In genomic region chr4:75698162-75698962, GRCh38 we compare ENCODE assay signal across 8 cellular contexts. TPM values are rescaled to one million over a fixed set of nuclear protein-coding genes. Genes with fewer than 3 reads are reported as not detected.
DNase-seq lines count a peak whose midpoint lies in the region; ATAC-seq and TF ChIP-seq lines count a peak whose summit lies in the region.

No MANE protein-coding gene starts in this region.

- no peaks in the 10 kb centered on the region for H3K27me3 ChIP-seq in CD8-positive, alpha-beta memory T cell (ENCODE audit: insufficient read depth, low read length, poor library complexity, severe bottlenecking)
- H3K27me3 ChIP-seq in breast epithelium, result no peaks in the 10 kb centered on the region

- TF ChIP-seq POLR2A in breast epithelium (IDR thresholded peaks at IDR 0.05), result no peak

- H3K27ac Mint-ChIP-seq in CD8-positive, alpha-beta memory T cell, result peak overlapping the region; percentile 81 to 98 (median 90)
- peak overlapping the region; percentile 78 for H3K27ac Mint-ChIP-seq in activated CD4-positive, alpha-beta memory T cell treated with anti-CD3 and anti-CD28 coated beads, Interleukin-2, amount 10 ng/mL, durations not matched to agents 7 days and 5 days

- peak in 2 of 5 donors; percentile 17 to 40 for DNase-seq in CD8-positive, alpha-beta memory T cell
- peak; percentile 32 for DNase-seq in activated CD4-positive, alpha-beta memory T cell treated with anti-CD3 and anti-CD28 coated beads, Interleukin-2, amount 10 ng/mL, durations not matched to agents 7 days and 5 days
- DNase-seq in stimulated activated CD8-positive, alpha-beta memory T cell treated with anti-CD3 and anti-CD28 coated beads, Interleukin-4, amount 100 ng/mL, for 48 hours, result peak; percentile 49
- no peak for DNase-seq in COLO668 (lab: John Stamatoyannopoulos, UW; ENCODE audit: unreplicated experiment)
- no peak for DNase-seq in NCI-H345 treated with DMSO at 0.1 percent for 48 hours (lab: John Stamatoyannopoulos, UW; ENCODE audit: unreplicated experiment)
- no peak for DNase-seq in breast epithelium (ENCODE audit: low spot score in 2 of 2)

- no peaks in the 10 kb centered on the region for H3K36me3 ChIP-seq in CD8-positive, alpha-beta memory T cell (ENCODE audit: insufficient read depth, low read length)
- H3K36me3 ChIP-seq in breast epithelium, result no peaks in the 10 kb centered on the region

- H3K9me3 Mint-ChIP-seq in CD8-positive, alpha-beta memory T cell, result no peaks in the 10 kb centered on the region
- H3K9me3 Mint-ChIP-seq in activated CD4-positive, alpha-beta memory T cell treated with anti-CD3 and anti-CD28 coated beads, Interleukin-2, amount 10 ng/mL, durations not matched to agents 7 days and 5 days, result peaks cover 5% of the 10 kb centered on the region

- H3K4me1 ChIP-seq in CD8-positive, alpha-beta memory T cell (ENCODE audit: insufficient read depth, low read length), result peaks cover 27% of the 10 kb centered on the region
- H3K4me1 ChIP-seq in breast epithelium, result no peaks in the 10 kb centered on the region

- no peak for TF ChIP-seq CTCF in breast epithelium (IDR thresholded peaks at IDR 0.05)

- H3K4me3 Mint-ChIP-seq in CD8-positive, alpha-beta memory T cell, result peak overlapping the region in 6 of 7 donors; percentile 40 to 66 (median 64)
- H3K4me3 Mint-ChIP-seq in activated CD4-positive, alpha-beta memory T cell treated with anti-CD3 and anti-CD28 coated beads, Interleukin-2, amount 10 ng/mL, durations not matched to agents 7 days and 5 days, result peak overlapping the region; percentile 15

- intact Hi-C loops in breast epithelium (cut with DNase I; ENCODE audit: low total_unique reads), result no loop called here

- peaks cover 0 to 5% (median 4%) of the 10 kb centered on the region in 3 donors for H3K36me3 Mint-ChIP-seq in CD8-positive, alpha-beta memory T cell
- peaks cover 8% of the 10 kb centered on the region for H3K36me3 Mint-ChIP-seq in activated CD4-positive, alpha-beta memory T cell treated with anti-CD3 and anti-CD28 coated beads, Interleukin-2, amount 10 ng/mL, durations not matched to agents 7 days and 5 days (ENCODE audit: low read depth)

- POLR2A ChIA-PET in CD8-positive, alpha-beta memory T cell (lab: Charles Lee), result interaction anchor here (0.9 kb wide), 1 partner anchor 11 kb away, joined by 3 read pairs; no protein-coding TSS in a partner anchor
- POLR2A ChIA-PET in activated CD4-positive, alpha-beta memory T cell treated with anti-CD3 and anti-CD28 coated beads, Interleukin-2, amount 10 ng/mL, durations not matched to agents 7 days and 5 days (lab: Charles Lee), result interaction anchor here (1.3 to 1.8 kb wide), 6 partner anchors 25 to 184 kb away, joined by 3 to 12 read pairs (median 5); partner anchors contain the start of genes G3BP2, RCHY1, THAP6 and USO1

- H3K9me3 ChIP-seq in CD8-positive, alpha-beta memory T cell (ENCODE audit: low read length), result no peaks in the 10 kb centered on the region
- H3K9me3 ChIP-seq in breast epithelium, result no peaks in the 10 kb centered on the region

- CTCF ChIA-PET in CD8-positive, alpha-beta memory T cell (lab: Charles Lee), result interaction anchor here (2.0 kb wide), 1 partner anchor 26 kb away, joined by 6 read pairs; the partner anchor contains the start of gene USO1
- CTCF ChIA-PET in activated CD4-positive, alpha-beta memory T cell treated with anti-CD3 and anti-CD28 coated beads, Interleukin-2, amount 10 ng/mL, durations not matched to agents 7 days and 5 days (lab: Charles Lee), result interaction anchor here (1.0 to 1.5 kb wide), 2 partner anchors 19 to 25 kb away, joined by 3 to 6 read pairs; partner anchors contain the start of gene USO1

- ATAC-seq in GM19351 (IDR thresholded peaks at IDR 0.05; ENCODE audit: unreplicated experiment), result peak; percentile 92
- peak; percentile 93 for ATAC-seq in HG03175 (IDR thresholded peaks at IDR 0.05; ENCODE audit: unreplicated experiment)

- H3K4me1 Mint-ChIP-seq in CD8-positive, alpha-beta memory T cell, result peaks cover 17 to 32% (median 27%) of the 10 kb centered on the region in 3 donors
- peaks cover 22% of the 10 kb centered on the region for H3K4me1 Mint-ChIP-seq in activated CD4-positive, alpha-beta memory T cell treated with anti-CD3 and anti-CD28 coated beads, Interleukin-2, amount 10 ng/mL, durations not matched to agents 7 days and 5 days

- no peaks in the 10 kb centered on the region for H3K27me3 Mint-ChIP-seq in CD8-positive, alpha-beta memory T cell
- H3K27me3 Mint-ChIP-seq in activated CD4-positive, alpha-beta memory T cell treated with anti-CD3 and anti-CD28 coated beads, Interleukin-2, amount 10 ng/mL, durations not matched to agents 7 days and 5 days, result no peaks in the 10 kb centered on the region

- H3K4me3 ChIP-seq in CD8-positive, alpha-beta memory T cell (ENCODE audit: low read length), result no peak overlapping the region
- no peak overlapping the region for H3K4me3 ChIP-seq in breast epithelium

- peak overlapping the region; percentile 72 for H3K27ac ChIP-seq in CD8-positive, alpha-beta memory T cell (ENCODE audit: low read depth, low read length)
- no peak overlapping the region for H3K27ac ChIP-seq in breast epithelium

RNA-seq across cellular contexts. Expression of gene G3BP2, which starts 25.2 kb away (rescaled TPM):
- 100 to 1,000 TPM; 189 to 195 TPM for total RNA-seq in CD8-positive, alpha-beta memory T cell
- 115 TPM for polyA plus RNA-seq in CD8-positive, alpha-beta memory T cell
- 100 to 1,000 TPM; 185 to 187 TPM for total RNA-seq in activated CD4-positive, alpha-beta memory T cell treated with anti-CD3 and anti-CD28 coated beads, Interleukin-2, amount 10 ng/mL, durations not matched to agents 7 days and 5 days
- total RNA-seq in breast epithelium, result 10 to 100 TPM; 75.4 to 92.6 (median 86.2) TPM

RNA-seq across cellular contexts. Expression of gene USO1, which starts 26.0 kb away (rescaled TPM):
- 10 to 100 TPM; 39.9 to 41.5 TPM for total RNA-seq in CD8-positive, alpha-beta memory T cell
- polyA plus RNA-seq in CD8-positive, alpha-beta memory T cell, result 33.5 TPM
- total RNA-seq in activated CD4-positive, alpha-beta memory T cell treated with anti-CD3 and anti-CD28 coated beads, Interleukin-2, amount 10 ng/mL, durations not matched to agents 7 days and 5 days, result 10 to 100 TPM; 43.4 to 45.9 TPM
- 10 to 100 TPM; 74.1 to 76.7 (median 74.1) TPM for total RNA-seq in breast epithelium

Comparison
In these comparisons a context has a peak if more than half of its experiments do, and no peak if none do; other contexts are left out.
1. DNase-seq: peak in activated CD4-positive, alpha-beta memory T cell treated with anti-CD3 and anti-CD28 coated beads, Interleukin-2, amount 10 ng/mL, durations not matched to agents 7 days and 5 days (single experiment) and stimulated activated CD8-positive, alpha-beta memory T cell treated with anti-CD3 and anti-CD28 coated beads, Interleukin-4, amount 100 ng/mL, for 48 hours (single experiment); none in COLO668 (single experiment), NCI-H345 treated with DMSO at 0.1 percent for 48 hours (single experiment) and breast epithelium (0 of 2).